ENCODE assay signal across 1 cellular context in the genomic region with DNA sequence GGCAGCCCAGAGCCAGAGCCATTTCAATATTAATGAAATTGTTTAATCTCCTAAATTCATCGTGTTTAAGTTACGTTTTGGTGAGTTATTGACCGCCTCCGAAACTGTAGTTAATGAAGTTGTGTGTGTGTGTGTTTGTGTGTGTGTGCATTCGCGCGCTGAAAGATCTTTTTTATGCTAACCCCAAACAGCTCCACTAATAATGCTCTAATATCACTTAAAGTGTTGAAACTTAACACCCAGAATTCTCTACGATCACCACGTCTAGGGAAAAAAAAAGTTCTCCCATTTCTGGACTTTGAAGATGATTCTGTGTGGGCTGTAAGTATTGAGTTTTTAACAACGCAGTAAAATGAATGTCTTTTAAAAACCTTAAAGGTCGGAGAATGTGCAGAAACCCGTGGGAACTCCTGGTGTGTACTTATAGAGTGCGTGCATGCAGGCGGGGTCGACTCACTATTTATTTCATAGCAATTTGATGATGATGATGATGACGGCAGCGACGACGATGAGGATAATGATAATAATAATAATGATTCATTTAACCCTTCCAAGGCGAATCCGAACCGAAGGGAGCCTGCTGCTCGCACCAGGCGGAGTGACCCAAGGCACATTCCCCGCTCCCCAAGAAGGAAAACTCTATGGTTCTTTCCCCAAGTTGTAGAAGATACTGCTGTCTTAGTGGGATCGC.
TF ChIP-seq lines count a peak whose summit lies in the region.

No MANE protein-coding gene starts in this region.

TF ChIP-seq in IMR-90, 13 proteins besides CTCF, POLR2A, EP300 and RAD21:
- TF ChIP-seq CEBPB (IDR thresholded peaks at IDR 0.05; ENCODE audit: low read depth, low read length), result no peak
- TF ChIP-seq MAFK (IDR thresholded peaks at IDR 0.05; ENCODE audit: low read depth, low read length), result no peak
- no peak for TF ChIP-seq NFE2L2 (IDR thresholded peaks at IDR 0.05; ENCODE audit: low read depth, low read length)
- no peak for TF ChIP-seq BHLHE40 (IDR thresholded peaks at IDR 0.05; ENCODE audit: low read depth, low read length)
- TF ChIP-seq, protein P1, sequence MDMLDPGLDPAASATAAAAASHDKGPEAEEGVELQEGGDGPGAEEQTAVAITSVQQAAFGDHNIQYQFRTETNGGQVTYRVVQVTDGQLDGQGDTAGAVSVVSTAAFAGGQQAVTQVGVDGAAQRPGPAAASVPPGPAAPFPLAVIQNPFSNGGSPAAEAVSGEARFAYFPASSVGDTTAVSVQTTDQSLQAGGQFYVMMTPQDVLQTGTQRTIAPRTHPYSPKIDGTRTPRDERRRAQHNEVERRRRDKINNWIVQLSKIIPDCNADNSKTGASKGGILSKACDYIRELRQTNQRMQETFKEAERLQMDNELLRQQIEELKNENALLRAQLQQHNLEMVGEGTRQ (IDR thresholded peaks at IDR 0.05; ENCODE audit: low read depth, low read length), result no peak
- TF ChIP-seq, protein P2, sequence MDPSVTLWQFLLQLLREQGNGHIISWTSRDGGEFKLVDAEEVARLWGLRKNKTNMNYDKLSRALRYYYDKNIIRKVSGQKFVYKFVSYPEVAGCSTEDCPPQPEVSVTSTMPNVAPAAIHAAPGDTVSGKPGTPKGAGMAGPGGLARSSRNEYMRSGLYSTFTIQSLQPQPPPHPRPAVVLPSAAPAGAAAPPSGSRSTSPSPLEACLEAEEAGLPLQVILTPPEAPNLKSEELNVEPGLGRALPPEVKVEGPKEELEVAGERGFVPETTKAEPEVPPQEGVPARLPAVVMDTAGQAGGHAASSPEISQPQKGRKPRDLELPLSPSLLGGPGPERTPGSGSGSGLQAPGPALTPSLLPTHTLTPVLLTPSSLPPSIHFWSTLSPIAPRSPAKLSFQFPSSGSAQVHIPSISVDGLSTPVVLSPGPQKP (IDR thresholded peaks at IDR 0.05; ENCODE audit: borderline replicate concordance, low read depth, low read length), result no peak
- TF ChIP-seq CHD1 (IDR thresholded peaks at IDR 0.05; ENCODE audit: low read depth, low read length), result no peak
- no peak for TF ChIP-seq RFX5 (IDR thresholded peaks at IDR 0.05; ENCODE audit: low read depth, low read length)
- TF ChIP-seq RCOR1 (IDR thresholded peaks at IDR 0.05; ENCODE audit: insufficient replicate concordance, low read length), result no peak
- no peak for TF ChIP-seq FOS (IDR thresholded peaks at IDR 0.05; ENCODE audit: low read depth, low read length)
- no peak for TF ChIP-seq MXI1 (IDR thresholded peaks at IDR 0.05; ENCODE audit: borderline replicate concordance, low read depth, low read length)
- TF ChIP-seq SMC3 (IDR thresholded peaks at IDR 0.05; ENCODE audit: low read depth, low read length), result no peak
- no peak for TF ChIP-seq MAZ (IDR thresholded peaks at IDR 0.05; ENCODE audit: borderline replicate concordance, low read depth, low read length)
